Comparison of ENCODE assay signal across 1 cellular context in genomic region chr1:235077571-235078479, GRCh38.
TF ChIP-seq lines count a peak whose summit lies in the region.

No MANE protein-coding gene starts in this region.

TF ChIP-seq in K562, 482 proteins besides CTCF, POLR2A, EP300 and RAD21 (continued from another document and continues in another):
- TF ChIP-seq, protein P1, sequence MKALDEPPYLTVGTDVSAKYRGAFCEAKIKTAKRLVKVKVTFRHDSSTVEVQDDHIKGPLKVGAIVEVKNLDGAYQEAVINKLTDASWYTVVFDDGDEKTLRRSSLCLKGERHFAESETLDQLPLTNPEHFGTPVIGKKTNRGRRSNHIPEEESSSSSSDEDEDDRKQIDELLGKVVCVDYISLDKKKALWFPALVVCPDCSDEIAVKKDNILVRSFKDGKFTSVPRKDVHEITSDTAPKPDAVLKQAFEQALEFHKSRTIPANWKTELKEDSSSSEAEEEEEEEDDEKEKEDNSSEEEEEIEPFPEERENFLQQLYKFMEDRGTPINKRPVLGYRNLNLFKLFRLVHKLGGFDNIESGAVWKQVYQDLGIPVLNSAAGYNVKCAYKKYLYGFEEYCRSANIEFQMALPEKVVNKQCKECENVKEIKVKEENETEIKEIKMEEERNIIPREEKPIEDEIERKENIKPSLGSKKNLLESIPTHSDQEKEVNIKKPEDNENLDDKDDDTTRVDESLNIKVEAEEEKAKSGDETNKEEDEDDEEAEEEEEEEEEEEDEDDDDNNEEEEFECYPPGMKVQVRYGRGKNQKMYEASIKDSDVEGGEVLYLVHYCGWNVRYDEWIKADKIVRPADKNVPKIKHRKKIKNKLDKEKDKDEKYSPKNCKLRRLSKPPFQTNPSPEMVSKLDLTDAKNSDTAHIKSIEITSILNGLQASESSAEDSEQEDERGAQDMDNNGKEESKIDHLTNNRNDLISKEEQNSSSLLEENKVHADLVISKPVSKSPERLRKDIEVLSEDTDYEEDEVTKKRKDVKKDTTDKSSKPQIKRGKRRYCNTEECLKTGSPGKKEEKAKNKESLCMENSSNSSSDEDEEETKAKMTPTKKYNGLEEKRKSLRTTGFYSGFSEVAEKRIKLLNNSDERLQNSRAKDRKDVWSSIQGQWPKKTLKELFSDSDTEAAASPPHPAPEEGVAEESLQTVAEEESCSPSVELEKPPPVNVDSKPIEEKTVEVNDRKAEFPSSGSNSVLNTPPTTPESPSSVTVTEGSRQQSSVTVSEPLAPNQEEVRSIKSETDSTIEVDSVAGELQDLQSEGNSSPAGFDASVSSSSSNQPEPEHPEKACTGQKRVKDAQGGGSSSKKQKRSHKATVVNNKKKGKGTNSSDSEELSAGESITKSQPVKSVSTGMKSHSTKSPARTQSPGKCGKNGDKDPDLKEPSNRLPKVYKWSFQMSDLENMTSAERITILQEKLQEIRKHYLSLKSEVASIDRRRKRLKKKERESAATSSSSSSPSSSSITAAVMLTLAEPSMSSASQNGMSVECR (CRISPR knock-in tag; IDR thresholded peaks at IDR 0.05): no peak
- TF ChIP-seq, protein P2, sequence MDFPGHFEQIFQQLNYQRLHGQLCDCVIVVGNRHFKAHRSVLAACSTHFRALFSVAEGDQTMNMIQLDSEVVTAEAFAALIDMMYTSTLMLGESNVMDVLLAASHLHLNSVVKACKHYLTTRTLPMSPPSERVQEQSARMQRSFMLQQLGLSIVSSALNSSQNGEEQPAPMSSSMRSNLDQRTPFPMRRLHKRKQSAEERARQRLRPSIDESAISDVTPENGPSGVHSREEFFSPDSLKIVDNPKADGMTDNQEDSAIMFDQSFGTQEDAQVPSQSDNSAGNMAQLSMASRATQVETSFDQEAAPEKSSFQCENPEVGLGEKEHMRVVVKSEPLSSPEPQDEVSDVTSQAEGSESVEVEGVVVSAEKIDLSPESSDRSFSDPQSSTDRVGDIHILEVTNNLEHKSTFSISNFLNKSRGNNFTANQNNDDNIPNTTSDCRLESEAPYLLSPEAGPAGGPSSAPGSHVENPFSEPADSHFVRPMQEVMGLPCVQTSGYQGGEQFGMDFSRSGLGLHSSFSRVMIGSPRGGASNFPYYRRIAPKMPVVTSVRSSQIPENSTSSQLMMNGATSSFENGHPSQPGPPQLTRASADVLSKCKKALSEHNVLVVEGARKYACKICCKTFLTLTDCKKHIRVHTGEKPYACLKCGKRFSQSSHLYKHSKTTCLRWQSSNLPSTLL (IDR thresholded peaks at IDR 0.05): peak; percentile 45; the same call in 1 of the 2 replicates
- no peak for TF ChIP-seq STAT6 (CRISPR knock-in tag; IDR thresholded peaks at IDR 0.05)
- TF ChIP-seq CBX3 (IDR thresholded peaks at IDR 0.05; ENCODE audit: borderline replicate concordance in 1 of 2, low read length in 2 of 2): no peak; a peak in 1 of 3 replicates
- peak; percentile 72; the same call in 1 of the 2 replicates for TF ChIP-seq ARID2 (IDR thresholded peaks at IDR 0.05)
- no peak for TF ChIP-seq MYC (IDR thresholded peaks at IDR 0.05; ENCODE audit: low read depth, low read length)
- TF ChIP-seq MYC (CRISPR knock-in tag; IDR thresholded peaks at IDR 0.05; ENCODE audit: borderline replicate concordance, low read depth): no peak
- TF ChIP-seq SRSF3 (IDR thresholded peaks at IDR 0.05; ENCODE audit: insufficient read depth, low read length): no peak
- no peak for TF ChIP-seq HES1 (IDR thresholded peaks at IDR 0.05; ENCODE audit: low read depth)
- TF ChIP-seq, protein P3, sequence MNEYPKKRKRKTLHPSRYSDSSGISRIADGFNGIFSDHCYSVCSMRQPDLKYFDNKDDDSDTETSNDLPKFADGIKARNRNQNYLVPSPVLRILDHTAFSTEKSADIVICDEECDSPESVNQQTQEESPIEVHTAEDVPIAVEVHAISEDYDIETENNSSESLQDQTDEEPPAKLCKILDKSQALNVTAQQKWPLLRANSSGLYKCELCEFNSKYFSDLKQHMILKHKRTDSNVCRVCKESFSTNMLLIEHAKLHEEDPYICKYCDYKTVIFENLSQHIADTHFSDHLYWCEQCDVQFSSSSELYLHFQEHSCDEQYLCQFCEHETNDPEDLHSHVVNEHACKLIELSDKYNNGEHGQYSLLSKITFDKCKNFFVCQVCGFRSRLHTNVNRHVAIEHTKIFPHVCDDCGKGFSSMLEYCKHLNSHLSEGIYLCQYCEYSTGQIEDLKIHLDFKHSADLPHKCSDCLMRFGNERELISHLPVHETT (CRISPR knock-in tag; conservative IDR thresholded peaks at IDR 0.05 in 1 of 2, IDR thresholded peaks at IDR 0.05 in 1 of 2): no peak
- TF ChIP-seq NFATC3 (IDR thresholded peaks at IDR 0.05): no peak
- TF ChIP-seq ARNT (IDR thresholded peaks at IDR 0.05): peak in 1 of 2 experiments; percentile 73; a peak in 2 of 4 replicates
- TF ChIP-seq TRIM24 (IDR thresholded peaks at IDR 0.05): peak; percentile 83 to 90
- TF ChIP-seq ERF (CRISPR knock-in tag; IDR thresholded peaks at IDR 0.05): no peak
- TF ChIP-seq PKNOX1 (IDR thresholded peaks at IDR 0.05): no peak
- TF ChIP-seq ESRRB (CRISPR knock-in tag; IDR thresholded peaks at IDR 0.05; ENCODE audit: borderline replicate concordance): no peak
- no peak for TF ChIP-seq WHSC1 (IDR thresholded peaks at IDR 0.05; ENCODE audit: low read length)
- no peak for TF ChIP-seq GABPA (tag; conservative IDR thresholded peaks at IDR 0.05; ENCODE audit: low read depth)
- TF ChIP-seq RBM17 (IDR thresholded peaks at IDR 0.05; ENCODE audit: borderline replicate concordance, low read depth, low read length): no peak
- peak; percentile 83 for TF ChIP-seq YBX1 (IDR thresholded peaks at IDR 0.05)
- TF ChIP-seq, protein P4, sequence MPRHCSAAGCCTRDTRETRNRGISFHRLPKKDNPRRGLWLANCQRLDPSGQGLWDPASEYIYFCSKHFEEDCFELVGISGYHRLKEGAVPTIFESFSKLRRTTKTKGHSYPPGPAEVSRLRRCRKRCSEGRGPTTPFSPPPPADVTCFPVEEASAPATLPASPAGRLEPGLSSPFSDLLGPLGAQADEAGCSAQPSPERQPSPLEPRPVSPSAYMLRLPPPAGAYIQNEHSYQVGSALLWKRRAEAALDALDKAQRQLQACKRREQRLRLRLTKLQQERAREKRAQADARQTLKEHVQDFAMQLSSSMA (CRISPR knock-in tag; IDR thresholded peaks at IDR 0.05): no peak
- no peak for TF ChIP-seq CHD2 (IDR thresholded peaks at IDR 0.05; ENCODE audit: low read depth, low read length)
- no peak for TF ChIP-seq ZBED1 (IDR thresholded peaks at IDR 0.05)
- peak; percentile 90 for TF ChIP-seq TSC22D4 (tag; IDR thresholded peaks at IDR 0.05)
- TF ChIP-seq ZNF668 (CRISPR knock-in tag; IDR thresholded peaks at IDR 0.05): no peak
- no peak for TF ChIP-seq RBFOX2 (IDR thresholded peaks at IDR 0.05; ENCODE audit: low read depth, low read length)
- no peak for TF ChIP-seq HMG20A (CRISPR knock-in tag; conservative IDR thresholded peaks at IDR 0.05)
- peak; percentile 99 for TF ChIP-seq HDGF (IDR thresholded peaks at IDR 0.05)
- no peak for TF ChIP-seq SETDB1 (IDR thresholded peaks at IDR 0.05; ENCODE audit: low read length)
- TF ChIP-seq, protein P5, sequence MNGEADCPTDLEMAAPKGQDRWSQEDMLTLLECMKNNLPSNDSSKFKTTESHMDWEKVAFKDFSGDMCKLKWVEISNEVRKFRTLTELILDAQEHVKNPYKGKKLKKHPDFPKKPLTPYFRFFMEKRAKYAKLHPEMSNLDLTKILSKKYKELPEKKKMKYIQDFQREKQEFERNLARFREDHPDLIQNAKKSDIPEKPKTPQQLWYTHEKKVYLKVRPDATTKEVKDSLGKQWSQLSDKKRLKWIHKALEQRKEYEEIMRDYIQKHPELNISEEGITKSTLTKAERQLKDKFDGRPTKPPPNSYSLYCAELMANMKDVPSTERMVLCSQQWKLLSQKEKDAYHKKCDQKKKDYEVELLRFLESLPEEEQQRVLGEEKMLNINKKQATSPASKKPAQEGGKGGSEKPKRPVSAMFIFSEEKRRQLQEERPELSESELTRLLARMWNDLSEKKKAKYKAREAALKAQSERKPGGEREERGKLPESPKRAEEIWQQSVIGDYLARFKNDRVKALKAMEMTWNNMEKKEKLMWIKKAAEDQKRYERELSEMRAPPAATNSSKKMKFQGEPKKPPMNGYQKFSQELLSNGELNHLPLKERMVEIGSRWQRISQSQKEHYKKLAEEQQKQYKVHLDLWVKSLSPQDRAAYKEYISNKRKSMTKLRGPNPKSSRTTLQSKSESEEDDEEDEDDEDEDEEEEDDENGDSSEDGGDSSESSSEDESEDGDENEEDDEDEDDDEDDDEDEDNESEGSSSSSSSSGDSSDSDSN (IDR thresholded peaks at IDR 0.05; ENCODE audit: borderline replicate concordance in 1 of 2, low read depth in 2 of 2, low read length in 2 of 2): no peak
- no peak for TF ChIP-seq RBM39 (optimal IDR thresholded peaks at IDR 0.05; ENCODE audit: low read depth, low read length)
- TF ChIP-seq NRF1 (conservative IDR thresholded peaks at IDR 0.05 in 1 of 2, IDR thresholded peaks at IDR 0.05 in 1 of 2): no peak
- TF ChIP-seq REST (CRISPR knock-in tag; IDR thresholded peaks at IDR 0.05; ENCODE audit: low read depth): no peak
